Comparison of ENCODE assay signal across 28 cellular contexts in the genomic region with DNA sequence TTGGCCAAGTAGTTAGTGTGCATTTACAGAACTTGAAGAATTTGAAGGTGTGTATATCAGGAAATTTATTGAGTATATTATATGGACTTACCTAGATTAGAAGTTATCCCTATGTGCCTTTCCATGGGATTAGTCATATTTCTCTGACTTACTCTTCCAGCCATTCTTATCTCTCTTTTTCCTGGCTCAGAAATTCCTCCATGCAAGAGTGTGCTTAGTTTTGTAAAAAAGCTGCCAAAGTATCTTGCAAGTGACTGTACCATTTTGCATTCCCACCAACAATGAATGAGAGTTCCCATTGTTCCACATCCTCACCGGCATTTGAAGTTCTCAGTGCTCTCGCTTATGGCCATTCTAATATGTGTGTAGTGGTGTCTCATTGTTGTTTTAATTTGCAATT.
"Had no signal": no experiment of that assay in that cellular context is flagged by ENCODE, and none has a peak within 500 bp of the region (broad histone marks: within the 10 kb centered on the region; RNA-seq: fewer than 3 reads in every experiment).

No MANE protein-coding gene starts in this region.

- H3K4me3 Mint-ChIP-seq: dendritic cell treated with granulocyte-macrophage colony-stimulating factor and Interleukin-4, amounts not matched to agents 40 ng/mL and 50 ng/mL, for 4 days; effector memory CD8-positive, alpha-beta T cell; endodermal cell; mesothelial cell of epicardium; naive B cell had no signal

- DNase-seq: colonic mucosa; cortex of kidney; effector CD8-positive, alpha-beta T cell; effector memory CD8-positive, alpha-beta T cell; endodermal cell; erythroblast; esophagus squamous epithelium; foreskin fibroblast; foreskin melanocyte; gastrocnemius medialis; glutamatergic neuron; head of caudate nucleus; heart right ventricle; hippocampal formation; left cardiac atrium; left lung; left ventricle myocardium superior; lower lobe of right lung; mesenchymal stem cell; mucosa of descending colon; naive B cell had no signal

- H3K36me3 ChIP-seq: colonic mucosa, esophagus squamous epithelium, gastrocnemius medialis, heart right ventricle, left lung, lower lobe of right lung had no signal

- H3K4me3 ChIP-seq: colonic mucosa, esophagus squamous epithelium, gastrocnemius medialis, heart right ventricle, left lung, lower lobe of right lung, mucosa of descending colon had no signal

- ATAC-seq: effector memory CD8-positive, alpha-beta T cell; esophagus mucosa; gastrocnemius medialis; heart right ventricle; left cardiac atrium; left lung; left ventricle myocardium superior; lower lobe of right lung; mucosa of descending colon had no signal

- H3K27ac Mint-ChIP-seq: dendritic cell treated with granulocyte-macrophage colony-stimulating factor and Interleukin-4, amounts not matched to agents 40 ng/mL and 50 ng/mL, for 4 days; effector memory CD8-positive, alpha-beta T cell; endodermal cell; mesothelial cell of epicardium; naive B cell had no signal

- H3K36me3 Mint-ChIP-seq: mesothelial cell of epicardium, naive B cell had no signal

- FAIRE-seq: endometrium, islet of Langerhans, keratinocyte had no signal

- H3K27me3 ChIP-seq: colonic mucosa, gastrocnemius medialis, left lung had no signal

- H3K4me1 ChIP-seq: colonic mucosa, esophagus squamous epithelium, gastrocnemius medialis, heart right ventricle, left lung, lower lobe of right lung had no signal

- H3K9me3 ChIP-seq: colonic mucosa, esophagus squamous epithelium, gastrocnemius medialis, left lung, lower lobe of right lung, mucosa of descending colon had no signal

- H3K27ac ChIP-seq: colonic mucosa, epithelial cell of prostate, esophagus squamous epithelium, gastrocnemius medialis, heart right ventricle, left lung, lower lobe of right lung had no signal

- H3K4me1 Mint-ChIP-seq: endodermal cell, mesothelial cell of epicardium, naive B cell had no signal

- H3K9me3 Mint-ChIP-seq: dendritic cell treated with granulocyte-macrophage colony-stimulating factor and Interleukin-4, amounts not matched to agents 40 ng/mL and 50 ng/mL, for 4 days; effector memory CD8-positive, alpha-beta T cell; endodermal cell had no signal
